Comparison of ENCODE assay signal across 2 cellular contexts in genomic region chr22:24978308-24978707, GRCh38.
TF ChIP-seq lines count a peak whose summit lies in the region.

No MANE protein-coding gene starts in this region.

TF ChIP-seq in HCT116, 20 proteins besides CTCF, POLR2A, EP300 and RAD21:
- TF ChIP-seq CEBPB (IDR thresholded peaks at IDR 0.05; ENCODE audit: low read depth) (no peak), MAX (IDR thresholded peaks at IDR 0.05) (no peak), SP1 (IDR thresholded peaks at IDR 0.05; ENCODE audit: low read depth) (no peak), SRF (IDR thresholded peaks at IDR 0.05; ENCODE audit: low read depth) (no peak), ZFX (IDR thresholded peaks at IDR 0.05) (no peak), YY1 (IDR thresholded peaks at IDR 0.05; ENCODE audit: extremely low read depth, insufficient replicate concordance, low read depth, low read length) (no peak), EZH2phosphoT487 (IDR thresholded peaks at IDR 0.05; ENCODE audit: borderline replicate concordance) (no peak), POLR2AphosphoS5 (IDR thresholded peaks at IDR 0.05; ENCODE audit: low read depth, low read length) (no peak), ATF3 (IDR thresholded peaks at IDR 0.05) (no peak), FOSL1 (IDR thresholded peaks at IDR 0.05; ENCODE audit: low read depth) (no peak), ZNF274 (IDR thresholded peaks at IDR 0.05; ENCODE audit: low read depth, low read length) (no peak), ZBTB33 (IDR thresholded peaks at IDR 0.05; ENCODE audit: extremely low read depth, insufficient replicate concordance, low read length) (no peak), CBX3 (IDR thresholded peaks at IDR 0.05; ENCODE audit: low read depth) (no peak), SIN3A (IDR thresholded peaks at IDR 0.05; ENCODE audit: low read depth) (no peak)

TF ChIP-seq in K562, 482 proteins besides CTCF, POLR2A, EP300 and RAD21:
- peak; percentile 47; the same call in 1 of the 2 replicates for TF ChIP-seq BCOR (IDR thresholded peaks at IDR 0.05)
- peak; percentile 72 for TF ChIP-seq RBM25 (IDR thresholded peaks at IDR 0.05; ENCODE audit: low read depth, low read length, severe bottlenecking)
- no peak for TF ChIP-seq THRAP3 (IDR thresholded peaks at IDR 0.05; ENCODE audit: borderline replicate concordance)
